ENCODE assay signal across 11 cellular contexts in the genomic region with DNA sequence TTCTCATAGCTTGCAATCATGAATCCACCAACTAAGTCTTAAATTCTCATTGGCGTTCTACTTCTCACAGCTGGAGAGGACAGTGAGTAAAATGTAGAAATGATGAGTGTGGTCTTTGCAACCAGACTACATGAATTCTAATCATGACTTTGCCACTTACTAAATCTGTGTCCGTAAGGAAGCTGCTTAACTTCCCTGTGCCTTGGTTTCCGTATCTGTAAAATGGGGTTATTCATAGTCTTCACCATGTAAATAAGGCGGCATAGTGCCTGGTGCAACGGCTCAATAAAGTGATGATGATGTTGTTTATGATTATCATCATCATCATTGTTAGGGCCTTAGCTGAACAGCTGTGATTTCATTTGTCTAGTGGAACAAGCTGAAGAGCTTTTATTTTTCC. TPM values are rescaled to one million over a fixed set of nuclear protein-coding genes. Genes with fewer than 3 reads are reported as not detected.
"Had no signal": no experiment of that assay in that cellular context is flagged by ENCODE, and none has a peak within 500 bp of the region (broad histone marks: within the 10 kb centered on the region; RNA-seq: fewer than 3 reads in every experiment).

No MANE protein-coding gene starts in this region.

- H3K36me3 ChIP-seq: HAP-1 had no signal

- H3K27ac Mint-ChIP-seq: HFFc6 had no signal

- H3K4me3 ChIP-seq: GM23248, HAP-1 had no signal

- H3K4me3 Mint-ChIP-seq: HFFc6 had no signal

- H3K4me1 ChIP-seq: HAP-1 had no signal

- DNase-seq: GM23248, GOT3, H7, HFFc6, IMR-90, KBM-7 had no signal

- ATAC-seq: HCT116 had no signal

- H3K4me2 ChIP-seq: KMS-11 had no signal

- H3K9ac ChIP-seq: GM23248, KMS-11 had no signal

- H2AFZ ChIP-seq: GM23248 had no signal

- H3K27ac ChIP-seq: GM23248, HL-60, KMS-11 had no signal

- H3K9me3 Mint-ChIP-seq: HFFc6 had no signal

- H3K9me3 ChIP-seq: HAP-1 had no signal

RNA-seq across cellular contexts. Expression of gene CFAP206, which starts 12.6 kb away (rescaled TPM):
- total RNA-seq: GM23248, HFFc6, HT1080 had no signal
- polyA plus RNA-seq: GM23248 had no signal
